9 cellular contexts compared by ENCODE assay signal in genomic region chr4:70651864-70652506, GRCh38. TPM values are rescaled to one million over a fixed set of nuclear protein-coding genes. Genes with fewer than 3 reads are reported as not detected.
A peak's percentile ranks its signal among the peaks of the same experiment; 100 is the strongest.
DNase-seq lines count a peak whose midpoint lies in the region; ATAC-seq and TF ChIP-seq lines count a peak whose summit lies in the region.
"Had no signal": no experiment of that assay in that cellular context is flagged by ENCODE, and none has a peak within 500 bp of the region (broad histone marks: within the 10 kb centered on the region; RNA-seq: fewer than 3 reads in every experiment).

No MANE protein-coding gene starts in this region.

- no peak for DNase-seq in activated naive CD8-positive, alpha-beta T cell treated with anti-CD3 and anti-CD28 coated beads, Interleukin-2, amount 10 ng/mL, durations not matched to agents 7 days and 5 days
- DNase-seq in activated naive CD8-positive, alpha-beta T cell treated with anti-CD3 and anti-CD28 coated beads, Interleukin-2, amount 50 U/mL, for 24 hours: no peak
- DNase-seq in Panc1 (ENCODE audit: low read depth, low spot score) (peak; percentile 30), epithelial cell of esophagus (ENCODE audit: low read depth) (peak; percentile 48), HuH-7.5 (ENCODE audit: low spot score) (no peak)

- intact Hi-C loops in Panc1 (cut with micrococcal nuclease; ENCODE audit: unreplicated experiment): loop anchor here (10.0 kb wide), 1 partner anchor 163 kb away; no protein-coding TSS in a partner anchor

- H3K4me3 ChIP-seq in Panc1 (ENCODE audit: low read depth in 2 of 2, low read length in 2 of 2): peak overlapping the region in 1 of 2 experiments; percentile 17; a peak in 1 of 4 replicates
- H3K4me3 ChIP-seq in epithelial cell of esophagus (ENCODE audit: low read length): no peak overlapping the region

- H3K9me3 ChIP-seq in Panc1 (ENCODE audit: control insufficient read depth, insufficient read depth, low read depth, low read length): no peaks in the 10 kb centered on the region

- in situ Hi-C loops in Panc1 (cut with HindIII; ENCODE audit: low pct_unique_long_range_greater_than_20kb, low sequenced_read_pairs): no loop called here

- peak; percentile 67 for ATAC-seq in activated naive CD8-positive, alpha-beta T cell treated with anti-CD3 and anti-CD28 coated beads, Interleukin-2, amount 10 ng/mL, durations not matched to agents 7 days and 5 days (ENCODE audit: low read depth)
- no peak for ATAC-seq in activated naive CD8-positive, alpha-beta T cell treated with anti-CD3 and anti-CD28 coated beads, Interleukin-2, amount 50 U/mL, for 24 hours
- peak; percentile 39 for ATAC-seq in HG03342 (IDR thresholded peaks at IDR 0.05; ENCODE audit: unreplicated experiment)
- ATAC-seq in Panc1: peak; percentile 76
- no peak for ATAC-seq in GM19351 (IDR thresholded peaks at IDR 0.05; ENCODE audit: unreplicated experiment)

- H3K4me3 Mint-ChIP-seq in activated naive CD8-positive, alpha-beta T cell treated with anti-CD3 and anti-CD28 coated beads, Interleukin-2, amount 10 ng/mL, durations not matched to agents 7 days and 5 days: no peak overlapping the region
- no peak overlapping the region for H3K4me3 Mint-ChIP-seq in activated naive CD8-positive, alpha-beta T cell treated with anti-CD3 and anti-CD28 coated beads, Interleukin-2, amount 50 U/mL, for 24 hours
- no peak overlapping the region for H3K4me3 Mint-ChIP-seq in nephron
- H3K4me3 Mint-ChIP-seq: central memory CD8-positive, alpha-beta T cell had no signal

- no TSS peak for BruUV-seq in Panc1 (replicated peaks; lab: Mats Ljungman, UMichigan)

- H3K4me1 ChIP-seq in Panc1 (ENCODE audit: control insufficient read depth, insufficient read depth, low read length): no peaks in the 10 kb centered on the region

- H3K36me3 ChIP-seq in Panc1 (ENCODE audit: control insufficient read depth, insufficient read depth, low read length): no peaks in the 10 kb centered on the region

- H3K27me3 ChIP-seq in Panc1 (ENCODE audit: control insufficient read depth, insufficient read depth, low read length): no peaks in the 10 kb centered on the region

- H3K9me3 Mint-ChIP-seq in activated naive CD8-positive, alpha-beta T cell treated with anti-CD3 and anti-CD28 coated beads, Interleukin-2, amount 10 ng/mL, durations not matched to agents 7 days and 5 days: no peaks in the 10 kb centered on the region
- H3K9me3 Mint-ChIP-seq in activated naive CD8-positive, alpha-beta T cell treated with anti-CD3 and anti-CD28 coated beads, Interleukin-2, amount 50 U/mL, for 24 hours: no peaks in the 10 kb centered on the region
- no peaks in the 10 kb centered on the region for H3K9me3 Mint-ChIP-seq in nephron
- H3K9me3 Mint-ChIP-seq: central memory CD8-positive, alpha-beta T cell had no signal

- CTCF ChIA-PET in Panc1 (lab: Charles Lee): interaction anchor here (0.5 to 1.1 kb wide), 2 partner anchors 17 to 359 kb away, joined by 3 to 4 read pairs; no protein-coding TSS in a partner anchor

- H3K4me1 Mint-ChIP-seq in activated naive CD8-positive, alpha-beta T cell treated with anti-CD3 and anti-CD28 coated beads, Interleukin-2, amount 10 ng/mL, durations not matched to agents 7 days and 5 days: peaks cover 5% of the 10 kb centered on the region
- no peaks in the 10 kb centered on the region for H3K4me1 Mint-ChIP-seq in activated naive CD8-positive, alpha-beta T cell treated with anti-CD3 and anti-CD28 coated beads, Interleukin-2, amount 50 U/mL, for 24 hours
- H3K4me1 Mint-ChIP-seq in nephron: no peaks in the 10 kb centered on the region
- H3K4me1 Mint-ChIP-seq: central memory CD8-positive, alpha-beta T cell had no signal

- no peaks in the 10 kb centered on the region for H3K36me3 Mint-ChIP-seq in activated naive CD8-positive, alpha-beta T cell treated with anti-CD3 and anti-CD28 coated beads, Interleukin-2, amount 10 ng/mL, durations not matched to agents 7 days and 5 days
- H3K36me3 Mint-ChIP-seq in activated naive CD8-positive, alpha-beta T cell treated with anti-CD3 and anti-CD28 coated beads, Interleukin-2, amount 50 U/mL, for 24 hours (ENCODE audit: low read depth): no peaks in the 10 kb centered on the region
- no peaks in the 10 kb centered on the region for H3K36me3 Mint-ChIP-seq in nephron (ENCODE audit: low read depth)

- POLR2A ChIA-PET in activated naive CD8-positive, alpha-beta T cell treated with anti-CD3 and anti-CD28 coated beads, Interleukin-2, amount 10 ng/mL, durations not matched to agents 7 days and 5 days (lab: Charles Lee): interaction anchor here (0.7 to 1.3 kb wide), 2 partner anchors 7 to 53 kb away, joined by 7 read pairs; no protein-coding TSS in a partner anchor
- POLR2A ChIA-PET in Panc1 (lab: Charles Lee): interaction anchor here (0.7 kb wide), 1 partner anchor 163 kb away, joined by 13 read pairs; no protein-coding TSS in a partner anchor

- H3K27me3 Mint-ChIP-seq in activated naive CD8-positive, alpha-beta T cell treated with anti-CD3 and anti-CD28 coated beads, Interleukin-2, amount 10 ng/mL, durations not matched to agents 7 days and 5 days: peaks cover 10% of the 10 kb centered on the region
- no peaks in the 10 kb centered on the region for H3K27me3 Mint-ChIP-seq in activated naive CD8-positive, alpha-beta T cell treated with anti-CD3 and anti-CD28 coated beads, Interleukin-2, amount 50 U/mL, for 24 hours
- no peaks in the 10 kb centered on the region for H3K27me3 Mint-ChIP-seq in nephron (ENCODE audit: low read depth)

- H3K27ac Mint-ChIP-seq in activated naive CD8-positive, alpha-beta T cell treated with anti-CD3 and anti-CD28 coated beads, Interleukin-2, amount 10 ng/mL, durations not matched to agents 7 days and 5 days: no peak overlapping the region
- no peak overlapping the region for H3K27ac Mint-ChIP-seq in activated naive CD8-positive, alpha-beta T cell treated with anti-CD3 and anti-CD28 coated beads, Interleukin-2, amount 50 U/mL, for 24 hours
- no peak overlapping the region for H3K27ac Mint-ChIP-seq in nephron

- H3K27ac ChIP-seq in Panc1 (ENCODE audit: low read length): no peak overlapping the region

- peak; percentile 64 for TF ChIP-seq CTCF in Panc1 (IDR thresholded peaks at IDR 0.05)
- TF ChIP-seq CTCF in epithelial cell of esophagus (IDR thresholded peaks at IDR 0.05; ENCODE audit: insufficient read depth, low read depth, low read length, missing control alignments): peak; percentile 41
- peak; percentile 55 to 59 (median 58) for TF ChIP-seq CTCF in nephron (IDR thresholded peaks at IDR 0.05; ENCODE audit: unreplicated experiment in 3 of 3)

RNA-seq across cellular contexts. Expression of gene JCHAIN, which starts 14.3 kb away (rescaled TPM):
- under 1 TPM in 1 of 2 experiments, not detected in 1; 0.60 TPM for total RNA-seq in activated naive CD8-positive, alpha-beta T cell treated with anti-CD3 and anti-CD28 coated beads, Interleukin-2, amount 10 ng/mL, durations not matched to agents 7 days and 5 days
- 0.36 TPM for total RNA-seq in Panc1 (2021; ENCODE audit: unreplicated experiment)
- not detected for polyA plus RNA-seq in Panc1 (2012; ENCODE audit: insufficient read length)

RNA-seq across cellular contexts. Expression of gene ENAM, which starts 23.4 kb away (rescaled TPM):
- total RNA-seq in activated naive CD8-positive, alpha-beta T cell treated with anti-CD3 and anti-CD28 coated beads, Interleukin-2, amount 10 ng/mL, durations not matched to agents 7 days and 5 days: not detected
- not detected for total RNA-seq in Panc1 (2021; ENCODE audit: unreplicated experiment)
- not detected for polyA plus RNA-seq in Panc1 (2012; ENCODE audit: insufficient read length)

RNA-seq across cellular contexts. Expression of gene UTP3, which starts 36.3 kb away (rescaled TPM):
- total RNA-seq in activated naive CD8-positive, alpha-beta T cell treated with anti-CD3 and anti-CD28 coated beads, Interleukin-2, amount 10 ng/mL, durations not matched to agents 7 days and 5 days: 10 to 100 TPM; 35.7 to 39.1 TPM
- 20.6 TPM for total RNA-seq in Panc1 (2021; ENCODE audit: unreplicated experiment)
- polyA plus RNA-seq in Panc1 (2012; ENCODE audit: insufficient read length): 25.7 TPM

RNA-seq across cellular contexts. Expression of gene AMBN, which starts 59.9 kb away (rescaled TPM):
- total RNA-seq in activated naive CD8-positive, alpha-beta T cell treated with anti-CD3 and anti-CD28 coated beads, Interleukin-2, amount 10 ng/mL, durations not matched to agents 7 days and 5 days: not detected
- total RNA-seq in Panc1 (2021; ENCODE audit: unreplicated experiment): not detected
- polyA plus RNA-seq in Panc1 (2012; ENCODE audit: insufficient read length): not detected

Comparison
In these comparisons a context has a peak if more than half of its experiments do, and no peak if none do; other contexts are left out.
1. ATAC-seq: peak in activated naive CD8-positive, alpha-beta T cell treated with anti-CD3 and anti-CD28 coated beads, Interleukin-2, amount 10 ng/mL, durations not matched to agents 7 days and 5 days (single experiment), HG03342 (single experiment) and Panc1 (single experiment); none in activated naive CD8-positive, alpha-beta T cell treated with anti-CD3 and anti-CD28 coated beads, Interleukin-2, amount 50 U/mL, for 24 hours (single experiment) and GM19351 (single experiment).
2. DNase-seq: peak in Panc1 (single experiment) and epithelial cell of esophagus (single experiment); none in activated naive CD8-positive, alpha-beta T cell treated with anti-CD3 and anti-CD28 coated beads, Interleukin-2, amount 10 ng/mL, durations not matched to agents 7 days and 5 days (single experiment), activated naive CD8-positive, alpha-beta T cell treated with anti-CD3 and anti-CD28 coated beads, Interleukin-2, amount 50 U/mL, for 24 hours (single experiment) and HuH-7.5 (single experiment).
3. Peak in every context shown above with its lines, with median percentiles within 50 percentile points of each other: CTCF ChIP-seq.